ENCODE assay signal across 15 cellular contexts in the genomic region with DNA sequence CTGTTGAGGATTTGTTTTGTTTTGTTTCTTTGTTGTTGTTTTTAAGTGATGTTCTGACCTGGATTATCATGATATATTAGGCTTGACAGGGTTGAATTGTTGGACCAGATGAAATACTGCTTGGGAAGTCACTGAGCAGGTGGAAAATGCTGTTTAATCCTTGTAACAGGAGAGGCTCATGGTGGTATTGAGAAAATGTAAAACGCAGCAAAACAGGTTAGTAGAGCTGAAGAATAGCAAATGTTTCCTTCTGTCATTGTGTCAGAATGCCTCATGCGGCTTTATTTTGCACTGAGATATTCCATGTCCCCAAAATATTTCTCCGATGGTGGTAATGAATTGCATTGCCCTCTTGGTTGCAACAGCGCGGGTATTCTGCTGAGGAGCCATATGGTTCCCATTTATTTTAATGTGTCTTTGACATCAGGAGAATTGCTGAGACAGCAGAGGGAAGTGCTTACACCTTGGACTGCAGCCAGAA.
DNase-seq lines count a peak whose midpoint lies in the region; ATAC-seq and TF ChIP-seq lines count a peak whose summit lies in the region.
"Had no signal": no experiment of that assay in that cellular context is flagged by ENCODE, and none has a peak within 500 bp of the region (broad histone marks: within the 10 kb centered on the region; RNA-seq: fewer than 3 reads in every experiment).

No MANE protein-coding gene starts in this region.

- H2BK12ac ChIP-seq in H9 (ENCODE audit: insufficient read length, low read depth, low read length): no peak overlapping the region

- no peak overlapping the region for H4K5ac ChIP-seq in H9 (ENCODE audit: insufficient read length, low read depth, low read length)

- no peaks in the 10 kb centered on the region for H4K20me1 ChIP-seq in H9 (ENCODE audit: control insufficient read depth, insufficient read depth, insufficient read length)
- H4K20me1 ChIP-seq: BLaER1 treated with 17β-estradiol and CSF1 and Interleukin-3, amounts not matched to agents 10 nM and 100 nM had no signal

- peaks cover 0 to 7% of the 10 kb centered on the region in 2 experiments; a peak in 1 of 5 replicates for H3K9me3 Mint-ChIP-seq in H9
- H3K9me3 Mint-ChIP-seq in effector memory CD8-positive, alpha-beta T cell: no peaks in the 10 kb centered on the region
- H3K9me3 Mint-ChIP-seq: activated B cell treated with CpG ODN at 0.5 μM for 24 hours had no signal

- peaks cover 6 to 13% (median 8%) of the 10 kb centered on the region in 3 experiments; a peak in 6 of 7 replicates for H3K36me3 Mint-ChIP-seq in H9 (ENCODE audit: insufficient read depth in 1 of 3, low read depth in 3 of 3)
- H3K36me3 Mint-ChIP-seq in effector memory CD8-positive, alpha-beta T cell (ENCODE audit: insufficient read depth): no peaks in the 10 kb centered on the region

- H2BK20ac ChIP-seq in H9 (ENCODE audit: low read depth, low read length, poor library complexity, severe bottlenecking): no peak overlapping the region

- no peak overlapping the region for H3K4me2 ChIP-seq in H9 (ENCODE audit: insufficient read depth, insufficient read length, low read length)

- no peak overlapping the region for H3T11ph ChIP-seq in H9 (ENCODE audit: low read length)

- no peaks in the 10 kb centered on the region for H3K79me1 ChIP-seq in H9 (ENCODE audit: insufficient read depth, low read depth, low read length, poor library complexity, severe bottlenecking)

- no peak overlapping the region for H3K4me3 Mint-ChIP-seq in H9
- H3K4me3 Mint-ChIP-seq in effector memory CD8-positive, alpha-beta T cell: no peak overlapping the region
- H3K4me3 Mint-ChIP-seq: activated B cell treated with CpG ODN at 0.5 μM for 24 hours had no signal

- no peak overlapping the region for H2BK120ac ChIP-seq in H9 (ENCODE audit: low read depth, low read length, poor library complexity, severe bottlenecking)

- H4K8ac ChIP-seq in H9 (replicated peaks; ENCODE audit: insufficient read length, low read depth, low read length): no peak overlapping the region

- H3K23me2 ChIP-seq in H9 (ENCODE audit: insufficient read length, low read depth, low read length, poor library complexity, severe bottlenecking): no peaks in the 10 kb centered on the region

- no peak overlapping the region for H3K23ac ChIP-seq in H9 (ENCODE audit: insufficient read length, low read depth, low read length)

- no peak overlapping the region for H2AK5ac ChIP-seq in H9 (ENCODE audit: insufficient read length, low read length)

- no peak overlapping the region for H2BK5ac ChIP-seq in H9 (ENCODE audit: insufficient read length, low read length)

- H3K18ac ChIP-seq in H9 (ENCODE audit: insufficient read length, low read depth, low read length): no peak overlapping the region

- no peaks in the 10 kb centered on the region for H3K27me3 ChIP-seq in H9 (ENCODE audit: insufficient read depth, low read length)
- H3K27me3 ChIP-seq: BLaER1 treated with 17β-estradiol and CSF1 and Interleukin-3, amounts not matched to agents 10 nM and 100 nM; heart right ventricle had no signal

- ATAC-seq in effector memory CD8-positive, alpha-beta T cell (replicated peaks): no peak
- no peak for ATAC-seq in GM21447 (IDR thresholded peaks at IDR 0.05; ENCODE audit: unreplicated experiment)
- no peak for ATAC-seq in GM19035 (IDR thresholded peaks at IDR 0.05; ENCODE audit: unreplicated experiment)
- ATAC-seq: heart right ventricle had no signal

- H4K91ac ChIP-seq in H9 (ENCODE audit: insufficient read length, low read depth, low read length): no peak overlapping the region

- H3K9ac ChIP-seq in H9 (ENCODE audit: extremely low read depth, insufficient read length, low read length): no peak overlapping the region
- H3K9ac ChIP-seq: BLaER1 treated with 17β-estradiol and CSF1 and Interleukin-3, amounts not matched to agents 10 nM and 100 nM had no signal

- no peak overlapping the region for H3K4me3 ChIP-seq in AG10803 (ENCODE audit: low read length)
- H3K4me3 ChIP-seq: BLaER1 treated with 17β-estradiol and CSF1 and Interleukin-3, amounts not matched to agents 10 nM and 100 nM; heart right ventricle; left ventricle myocardium inferior had no signal

- H3K4me1 ChIP-seq in H9 (ENCODE audit: insufficient read depth, low read length): no peaks in the 10 kb centered on the region; the same call in 1 of the 2 replicates
- H3K4me1 ChIP-seq: heart right ventricle, left ventricle myocardium inferior had no signal

- H2AFZ ChIP-seq in H9 (ENCODE audit: low read length): no peak overlapping the region

- H3K9me3 ChIP-seq in H9 (ENCODE audit: control insufficient read depth, low read depth, low read length): no peaks in the 10 kb centered on the region
- H3K9me3 ChIP-seq: BLaER1 treated with 17β-estradiol and CSF1 and Interleukin-3, amounts not matched to agents 10 nM and 100 nM; left ventricle myocardium inferior had no signal

- peak; percentile 35 for DNase-seq in AG10803 (ENCODE audit: low read depth)
- DNase-seq in H9: no peak
- DNase-seq in NCI-H748 (lab: John Stamatoyannopoulos, UW; ENCODE audit: unreplicated experiment): peak; percentile 85
- peak; percentile 61 for DNase-seq in fibroblast of peridontal ligament (ENCODE audit: extremely low read depth)
- no peak for DNase-seq in effector memory CD8-positive, alpha-beta T cell
- no peak for DNase-seq in NOMO-1 (lab: John Stamatoyannopoulos, UW; ENCODE audit: unreplicated experiment in 2 of 2)
- DNase-seq: activated B cell treated with CpG ODN at 0.5 μM for 24 hours; heart right ventricle; left ventricle myocardium inferior; SHP77; stimulated activated CD4-positive, alpha-beta T cell treated with anti-CD3 and anti-CD28 coated beads, Interleukin-12 subunit alpha, Interleukin-12 subunit beta, amount 100 ng/mL, for 4 hours; stimulated activated CD8-positive, alpha-beta memory T cell treated with anti-CD3 and anti-CD28 coated beads, Interleukin-4, amount 100 ng/mL, for 48 hours had no signal

- no peak overlapping the region for H3K56ac ChIP-seq in H9 (ENCODE audit: insufficient read length, low read depth, low read length)

- H3K27ac Mint-ChIP-seq in H9: peak overlapping the region; percentile 42 to 91 (median 47); a peak in 6 of 7 replicates
- H3K27ac Mint-ChIP-seq in effector memory CD8-positive, alpha-beta T cell: no peak overlapping the region
- H3K27ac Mint-ChIP-seq: activated B cell treated with CpG ODN at 0.5 μM for 24 hours had no signal

- no peak overlapping the region for H3K14ac ChIP-seq in H9 (ENCODE audit: insufficient read depth, low read length)

- H3K27ac ChIP-seq in H9 (ENCODE audit: insufficient read length, low read depth, low read length): no peak overlapping the region
- H3K27ac ChIP-seq: BLaER1 treated with 17β-estradiol and CSF1 and Interleukin-3, amounts not matched to agents 10 nM and 100 nM; heart right ventricle; left ventricle myocardium inferior had no signal

- H3K4me1 Mint-ChIP-seq in H9: peaks cover 6 to 7% of the 10 kb centered on the region in 2 experiments
- no peaks in the 10 kb centered on the region for H3K4me1 Mint-ChIP-seq in effector memory CD8-positive, alpha-beta T cell (ENCODE audit: low read depth in 2 of 2)
- H3K4me1 Mint-ChIP-seq: activated B cell treated with CpG ODN at 0.5 μM for 24 hours had no signal

- no peak overlapping the region for H3K4ac ChIP-seq in H9 (ENCODE audit: low read depth, low read length)

- H3K79me2 ChIP-seq in H9 (ENCODE audit: insufficient read depth, low read length): no peaks in the 10 kb centered on the region

- WGBS in H9 (ENCODE audit: extremely low coverage, insufficient read length, low lambda C conversion rate): no CpG with 5 or more reads among the region's 5 CpGs

- H3K27me3 Mint-ChIP-seq in H9 (ENCODE audit: low read depth): no peaks in the 10 kb centered on the region
- peaks cover 20 to 33% of the 10 kb centered on the region in 2 donors for H3K27me3 Mint-ChIP-seq in effector memory CD8-positive, alpha-beta T cell

- no peak overlapping the region for H2BK15ac ChIP-seq in H9 (ENCODE audit: low read depth, low read length)

- TF ChIP-seq CTCF in AG10803 (conservative IDR thresholded peaks at IDR 0.05; ENCODE audit: low read length): no peak
- no peak for TF ChIP-seq CTCF in H9 (conservative IDR thresholded peaks at IDR 0.05)

Comparison
In these comparisons a context has a peak if more than half of its experiments do, and no peak if none do; other contexts are left out.
1. DNase-seq: peak in AG10803 (single experiment), NCI-H748 (single experiment) and fibroblast of peridontal ligament (single experiment); none in H9 (single experiment), effector memory CD8-positive, alpha-beta T cell (0 of 3) and NOMO-1 (0 of 2).
2. H3K27ac Mint-ChIP-seq: peak in H9 (3 of 3); none in effector memory CD8-positive, alpha-beta T cell (0 of 2).